Comparison of ENCODE assay signal across 8 cellular contexts in genomic region chr6:41483943-41484342, GRCh38.
"Had no signal": no experiment of that assay in that cellular context is flagged by ENCODE, and none has a peak within 500 bp of the region (broad histone marks: within the 10 kb centered on the region; RNA-seq: fewer than 3 reads in every experiment).

No MANE protein-coding gene starts in this region.

- H3K27ac ChIP-seq: HL-60 had no signal

- ATAC-seq: GM23338, HCT116 had no signal

- H3K4me3 ChIP-seq: GM23338 had no signal

- H3K4me2 ChIP-seq: GM23338 had no signal

- H2AFZ ChIP-seq: GM23338 had no signal

- DNase-seq: H9, HFFc6, KG1 had no signal

- FAIRE-seq: H1, H54 had no signal
